9 cellular contexts compared by ENCODE assay signal in genomic region chr9:134026561-134026960, GRCh38. TPM values are rescaled to one million over a fixed set of nuclear protein-coding genes. Genes with fewer than 3 reads are reported as not detected.
DNase-seq lines count a peak whose midpoint lies in the region; ATAC-seq, FAIRE-seq and TF ChIP-seq lines count a peak whose summit lies in the region.
"Had no signal": no experiment of that assay in that cellular context is flagged by ENCODE, and none has a peak within 500 bp of the region (broad histone marks: within the 10 kb centered on the region; RNA-seq: fewer than 3 reads in every experiment).

No MANE protein-coding gene starts in this region.

- H3K27me3 ChIP-seq in stomach smooth muscle (ENCODE audit: control insufficient read depth in 1 of 2, insufficient read depth in 2 of 2, low read length in 2 of 2): no peaks in the 10 kb centered on the region

- H3K4me3 Mint-ChIP-seq in activated naive CD4-positive, alpha-beta T cell treated with anti-CD3 and anti-CD28 coated beads for 36 hours: peak overlapping the region; percentile 77
- peak overlapping the region; percentile 72 for H3K4me3 Mint-ChIP-seq in activated T-helper 2 cell treated with anti-CD3 and anti-CD28 coated beads, Interferon-gamma antibody, Interleukin-2, Interleukin-4, amounts not matched to agents 10 μg/mL and 5 μg/mL and 100 μg/mL, durations not matched to agents 14 hours and 24 hours and 36 hours (ENCODE audit: low read depth)

- no peak overlapping the region for H3K27ac Mint-ChIP-seq in activated naive CD4-positive, alpha-beta T cell treated with anti-CD3 and anti-CD28 coated beads for 36 hours
- H3K27ac Mint-ChIP-seq in activated T-helper 2 cell treated with anti-CD3 and anti-CD28 coated beads, Interferon-gamma antibody, Interleukin-2, Interleukin-4, amounts not matched to agents 10 μg/mL and 5 μg/mL and 100 μg/mL, durations not matched to agents 14 hours and 24 hours and 36 hours: no peak overlapping the region

- no peaks in the 10 kb centered on the region for H3K9me3 ChIP-seq in kidney (ENCODE audit: control insufficient read depth in 1 of 2, low read length in 2 of 2)
- no peaks in the 10 kb centered on the region for H3K9me3 ChIP-seq in stomach smooth muscle (ENCODE audit: control insufficient read depth in 2 of 2, low read length in 2 of 2)

- no peaks in the 10 kb centered on the region for H3K27me3 Mint-ChIP-seq in activated naive CD4-positive, alpha-beta T cell treated with anti-CD3 and anti-CD28 coated beads for 36 hours (ENCODE audit: low read depth)
- H3K27me3 Mint-ChIP-seq in activated T-helper 2 cell treated with anti-CD3 and anti-CD28 coated beads, Interferon-gamma antibody, Interleukin-2, Interleukin-4, amounts not matched to agents 10 μg/mL and 5 μg/mL and 100 μg/mL, durations not matched to agents 14 hours and 24 hours and 36 hours (ENCODE audit: low read depth): peaks cover 3% of the 10 kb centered on the region

- H3K9ac ChIP-seq in kidney (ENCODE audit: low read length in 2 of 2) (no peak overlapping the region), stomach smooth muscle (ENCODE audit: low read length in 2 of 2) (no peak overlapping the region)

- H3K4me1 ChIP-seq in kidney (ENCODE audit: control insufficient read depth in 1 of 2, insufficient read depth in 1 of 2, low read depth in 1 of 2, low read length in 2 of 2): peaks cover 0 to 4% of the 10 kb centered on the region in 2 donors
- H3K4me1 ChIP-seq in stomach smooth muscle (ENCODE audit: control insufficient read depth, insufficient read depth, low read length): peaks cover 9% of the 10 kb centered on the region

- H3K36me3 ChIP-seq in kidney (ENCODE audit: control insufficient read depth in 1 of 2, insufficient read depth in 2 of 2, low read length in 2 of 2) (peaks cover 0 to 6% of the 10 kb centered on the region in 2 donors), stomach smooth muscle (ENCODE audit: control insufficient read depth in 2 of 2, insufficient read depth in 2 of 2, low read length in 2 of 2) (peaks cover 4 to 22% of the 10 kb centered on the region in 2 donors)

- TF ChIP-seq CTCF in kidney (IDR thresholded peaks at IDR 0.05; ENCODE audit: borderline replicate concordance, extremely low read depth, insufficient read depth): no peak

- FAIRE-seq in kidney (lab: Jason Lieb, UNC): no peak

- intact Hi-C loops in activated naive CD4-positive, alpha-beta T cell treated with anti-CD3 and anti-CD28 coated beads for 36 hours (cut with micrococcal nuclease): loop anchor here (5.0 kb wide), 1 partner anchor 111 kb away; the partner anchor contains the start of gene WDR5
- intact Hi-C loops in activated T-helper 2 cell treated with anti-CD3 and anti-CD28 coated beads, Interferon-gamma antibody, Interleukin-2, Interleukin-4, amounts not matched to agents 10 μg/mL and 5 μg/mL and 100 μg/mL, durations not matched to agents 14 hours and 24 hours and 36 hours (cut with micrococcal nuclease): loop anchor here (10.0 kb wide), 1 partner anchor 68 kb away; no protein-coding TSS in a partner anchor
- intact Hi-C loops in kidney (cut with DNase I): no loop called here

- H3K36me3 Mint-ChIP-seq in activated naive CD4-positive, alpha-beta T cell treated with anti-CD3 and anti-CD28 coated beads for 36 hours (ENCODE audit: low read depth): peaks cover 8% of the 10 kb centered on the region
- H3K36me3 Mint-ChIP-seq in activated T-helper 2 cell treated with anti-CD3 and anti-CD28 coated beads, Interferon-gamma antibody, Interleukin-2, Interleukin-4, amounts not matched to agents 10 μg/mL and 5 μg/mL and 100 μg/mL, durations not matched to agents 14 hours and 24 hours and 36 hours (ENCODE audit: low read depth): peaks cover 3% of the 10 kb centered on the region

- no peak for DNase-seq in activated naive CD4-positive, alpha-beta T cell treated with anti-CD3 and anti-CD28 coated beads for 36 hours
- DNase-seq in activated naive CD4-positive, alpha-beta T cell treated with Interleukin-2 at 50 U/mL for 16 hours: no peak
- no peak for DNase-seq in activated T-helper 2 cell treated with anti-CD3 and anti-CD28 coated beads, Interferon-gamma antibody, Interleukin-2, Interleukin-4, amounts not matched to agents 10 μg/mL and 5 μg/mL and 100 μg/mL, durations not matched to agents 14 hours and 24 hours and 36 hours (ENCODE audit: low spot score)
- DNase-seq in kidney (peak; percentile 86), NCI-H748 treated with DMSO at 0.1 percent for 48 hours (lab: John Stamatoyannopoulos, UW) (no peak), substantia nigra (lab: John Stamatoyannopoulos, UW) (no peak)
- DNase-seq: NCI-H524 treated with DMSO at 0.1 percent for 48 hours had no signal

- H3K4me1 Mint-ChIP-seq in activated naive CD4-positive, alpha-beta T cell treated with anti-CD3 and anti-CD28 coated beads for 36 hours (ENCODE audit: low read depth): peaks cover 11% of the 10 kb centered on the region
- peaks cover 4% of the 10 kb centered on the region for H3K4me1 Mint-ChIP-seq in activated T-helper 2 cell treated with anti-CD3 and anti-CD28 coated beads, Interferon-gamma antibody, Interleukin-2, Interleukin-4, amounts not matched to agents 10 μg/mL and 5 μg/mL and 100 μg/mL, durations not matched to agents 14 hours and 24 hours and 36 hours (ENCODE audit: low read depth)

- CTCF ChIA-PET in activated naive CD4-positive, alpha-beta T cell treated with anti-CD3 and anti-CD28 coated beads for 36 hours (lab: Charles Lee): interaction anchor here (3.0 kb wide), 1 partner anchor 32 kb away, joined by 17 read pairs; no protein-coding TSS in a partner anchor

- H3K27ac ChIP-seq in kidney (ENCODE audit: low read depth in 2 of 2, low read length in 2 of 2) (no peak overlapping the region), stomach smooth muscle (ENCODE audit: low read length) (no peak overlapping the region), substantia nigra (ENCODE audit: low read depth, low read length, poor library complexity, severe bottlenecking) (no peak overlapping the region)

- H3K9me3 Mint-ChIP-seq in activated naive CD4-positive, alpha-beta T cell treated with anti-CD3 and anti-CD28 coated beads for 36 hours: no peaks in the 10 kb centered on the region
- no peaks in the 10 kb centered on the region for H3K9me3 Mint-ChIP-seq in activated T-helper 2 cell treated with anti-CD3 and anti-CD28 coated beads, Interferon-gamma antibody, Interleukin-2, Interleukin-4, amounts not matched to agents 10 μg/mL and 5 μg/mL and 100 μg/mL, durations not matched to agents 14 hours and 24 hours and 36 hours

- no peak overlapping the region for H3K4me3 ChIP-seq in kidney (ENCODE audit: low read length in 2 of 2)
- peak overlapping the region; percentile 79 to 83 for H3K4me3 ChIP-seq in stomach smooth muscle (ENCODE audit: low read length in 2 of 2)

- ATAC-seq in GM18861 (IDR thresholded peaks at IDR 0.05; ENCODE audit: unreplicated experiment): no peak

RNA-seq across cellular contexts. Expression of gene BRD3OS, which starts 1.3 kb away (rescaled TPM):
- 1 to 10 TPM; 6.3 to 6.7 TPM for total RNA-seq in activated naive CD4-positive, alpha-beta T cell treated with anti-CD3 and anti-CD28 coated beads for 36 hours
- 12.3 and 15.8 TPM in 2 replicates for total RNA-seq in activated T-helper 2 cell treated with anti-CD3 and anti-CD28 coated beads, Interferon-gamma antibody, Interleukin-2, Interleukin-4, amounts not matched to agents 10 μg/mL and 5 μg/mL and 100 μg/mL, durations not matched to agents 14 hours and 24 hours and 36 hours
- total RNA-seq in kidney: 24.4 TPM
- polyA plus RNA-seq in kidney (ENCODE audit: insufficient read depth, low read depth, low replicate concordance): 16.5 TPM

RNA-seq across cellular contexts. Expression of gene VAV2, which starts 34.4 kb away (rescaled TPM):
- total RNA-seq in activated naive CD4-positive, alpha-beta T cell treated with anti-CD3 and anti-CD28 coated beads for 36 hours: 1 to 10 TPM; 3.4 to 3.8 TPM
- 8.6 TPM in 2 replicates for total RNA-seq in activated T-helper 2 cell treated with anti-CD3 and anti-CD28 coated beads, Interferon-gamma antibody, Interleukin-2, Interleukin-4, amounts not matched to agents 10 μg/mL and 5 μg/mL and 100 μg/mL, durations not matched to agents 14 hours and 24 hours and 36 hours
- 47.1 TPM for total RNA-seq in kidney
- polyA plus RNA-seq in kidney (ENCODE audit: insufficient read depth, low read depth, low replicate concordance): 22.3 TPM

RNA-seq across cellular contexts. Expression of gene BRD3, which starts 41.3 kb away (rescaled TPM):
- 10 to 100 TPM; 34.2 to 36.6 TPM for total RNA-seq in activated naive CD4-positive, alpha-beta T cell treated with anti-CD3 and anti-CD28 coated beads for 36 hours
- total RNA-seq in activated T-helper 2 cell treated with anti-CD3 and anti-CD28 coated beads, Interferon-gamma antibody, Interleukin-2, Interleukin-4, amounts not matched to agents 10 μg/mL and 5 μg/mL and 100 μg/mL, durations not matched to agents 14 hours and 24 hours and 36 hours: 37.4 and 43.3 TPM in 2 replicates
- total RNA-seq in kidney: 46.2 TPM
- polyA plus RNA-seq in kidney (ENCODE audit: insufficient read depth, low read depth, low replicate concordance): 7.7 TPM

Comparison
In these comparisons a context has a peak if more than half of its experiments do, and no peak if none do; other contexts are left out.
1. H3K4me3 ChIP-seq: peak in stomach smooth muscle (2 of 2); none in kidney (0 of 2).